Comparison of ENCODE assay signal across 8 cellular contexts in the genomic region with DNA sequence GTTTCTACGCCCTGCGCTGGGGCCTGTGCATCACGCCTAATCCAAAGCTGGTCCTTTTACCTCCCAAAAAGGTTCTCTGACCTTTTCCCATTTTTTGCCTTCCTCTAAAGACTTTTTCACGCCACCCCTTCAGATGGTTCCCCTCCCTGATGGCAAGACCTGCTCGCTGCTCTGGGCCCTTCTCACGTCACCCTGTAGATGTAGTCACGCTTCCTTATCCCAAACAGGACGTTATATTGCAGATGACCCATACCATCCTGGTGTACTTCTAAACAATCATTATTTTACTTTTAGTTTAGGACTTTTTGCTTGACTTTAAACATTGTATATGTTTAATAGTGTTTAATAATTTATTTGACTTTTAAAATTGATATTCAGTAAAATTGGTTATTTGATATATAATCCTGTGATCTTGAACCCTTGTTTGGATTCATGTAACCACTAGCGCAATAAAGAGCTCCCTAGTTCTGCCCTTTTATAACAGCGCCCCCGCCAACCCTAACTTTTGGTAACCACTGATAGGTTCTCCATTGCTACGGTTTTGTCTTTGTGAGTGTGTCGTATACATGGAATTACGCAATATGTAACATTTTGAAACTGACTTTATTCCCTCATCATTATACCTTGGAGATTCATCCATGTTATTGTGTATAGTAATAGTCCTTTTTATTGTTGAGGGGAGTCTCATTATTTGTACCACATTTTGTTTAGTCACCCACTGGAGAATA. TPM values are rescaled to one million over a fixed set of nuclear protein-coding genes. Genes with fewer than 3 reads are reported as not detected.
DNase-seq lines count a peak whose midpoint lies in the region; ATAC-seq and TF ChIP-seq lines count a peak whose summit lies in the region.

No MANE protein-coding gene starts in this region.

- intact Hi-C loops in Caco-2 (cut with micrococcal nuclease; ENCODE audit: unreplicated experiment) = loop anchor here (5.0 kb wide), 1 partner anchor 161 kb away; a partner anchor contains a TSS
- intact Hi-C loops in lower lobe of right lung (cut with DNase I) = no loop called here
- intact Hi-C loops in upper lobe of right lung (cut with DNase I) = no loop called here

- no peak for TF ChIP-seq CTCF in Caco-2 (IDR thresholded peaks at IDR 0.05; ENCODE audit: insufficient read depth in 1 of 2, low read depth in 1 of 2, low read length in 1 of 2, severe bottlenecking in 1 of 2, unreplicated experiment in 1 of 2)
- TF ChIP-seq CTCF in brain (conservative IDR thresholded peaks at IDR 0.05) = no peak
- TF ChIP-seq CTCF in lower lobe of right lung (IDR thresholded peaks at IDR 0.05) = no peak
- TF ChIP-seq CTCF in upper lobe of right lung (IDR thresholded peaks at IDR 0.05) = no peak

- H3K9me3 ChIP-seq in Caco-2 = no peaks in the 10 kb centered on the region
- no peaks in the 10 kb centered on the region for H3K9me3 ChIP-seq in lower lobe of right lung
- H3K9me3 ChIP-seq in upper lobe of right lung = no peaks in the 10 kb centered on the region

- no peaks in the 10 kb centered on the region for H3K36me3 ChIP-seq in Caco-2 (ENCODE audit: control insufficient read depth, insufficient read depth, low read length)
- no peaks in the 10 kb centered on the region for H3K36me3 ChIP-seq in lower lobe of right lung
- H3K36me3 ChIP-seq in upper lobe of right lung = no peaks in the 10 kb centered on the region

- H3K4me1 ChIP-seq in Caco-2 (no peaks in the 10 kb centered on the region; the same call in 1 of the 2 replicates), lower lobe of right lung (peaks cover 5% of the 10 kb centered on the region), upper lobe of right lung (peaks cover 7% of the 10 kb centered on the region)

- H3K9me3 Mint-ChIP-seq in Caco-2 (ENCODE audit: unreplicated experiment) (no peaks in the 10 kb centered on the region), brain (peaks cover 0 to 16% (median 0%) of the 10 kb centered on the region in 5 experiments)

- BruUV-seq in Caco-2 (replicated peaks; lab: Mats Ljungman, UMichigan) = no TSS peak

- POLR2A ChIA-PET in Caco-2 (lab: Charles Lee) = no interaction called here

- H3K27me3 Mint-ChIP-seq in Caco-2 (ENCODE audit: insufficient read depth, unreplicated experiment) = peaks cover 18% of the 10 kb centered on the region
- H3K27me3 Mint-ChIP-seq in brain = peaks cover 20% of the 10 kb centered on the region

- TF ChIP-seq RAD21 in Ishikawa (IDR thresholded peaks at IDR 0.05; ENCODE audit: low read depth) = no peak

- H3K4me1 Mint-ChIP-seq in Caco-2 (ENCODE audit: low read depth, unreplicated experiment) (peaks cover 6% of the 10 kb centered on the region), brain (peaks cover 28% of the 10 kb centered on the region)

- H3K4me3 Mint-ChIP-seq in Caco-2 (ENCODE audit: unreplicated experiment) (peak overlapping the region; percentile 97), brain (peak overlapping the region; percentile 87 to 96 (median 89))

- H3K36me3 Mint-ChIP-seq in Caco-2 (ENCODE audit: insufficient read depth, unreplicated experiment) (peaks cover 9% of the 10 kb centered on the region), brain (no peaks in the 10 kb centered on the region)

- ATAC-seq in lower lobe of right lung = peak; percentile 14 to 54
- ATAC-seq in upper lobe of right lung = peak; percentile 1
- ATAC-seq in HG02610 (IDR thresholded peaks at IDR 0.05; ENCODE audit: unreplicated experiment) = no peak
- ATAC-seq in HG03095 (IDR thresholded peaks at IDR 0.05; ENCODE audit: unreplicated experiment) = no peak

- H3K27me3 ChIP-seq in Caco-2 (replicated peaks; ENCODE audit: control insufficient read depth, insufficient read depth, low read length) (no peaks in the 10 kb centered on the region), lower lobe of right lung (ENCODE audit: low read depth) (no peaks in the 10 kb centered on the region), upper lobe of right lung (no peaks in the 10 kb centered on the region)

- peak overlapping the region; percentile 74 for H3K27ac Mint-ChIP-seq in Caco-2 (ENCODE audit: unreplicated experiment)
- peak overlapping the region; percentile 82 to 94 (median 86) for H3K27ac Mint-ChIP-seq in brain

- TF ChIP-seq EP300 in Ishikawa (IDR thresholded peaks at IDR 0.05; ENCODE audit: borderline replicate concordance) = no peak

- H3K4me3 ChIP-seq in Caco-2 (ENCODE audit: low read depth, low read length) (peak overlapping the region; percentile 60), lower lobe of right lung (peak overlapping the region; percentile 63), upper lobe of right lung (peak overlapping the region; percentile 63)

- in situ Hi-C loops in KBM-7 (cut with MboI; ENCODE audit: low pct_unique_long_range_greater_than_20kb, low sequenced_read_pairs) = no loop called here

- DNase-seq in Caco-2 (no peak), lower lobe of right lung (no peak), upper lobe of right lung (no peak), KBM-7 (no peak)

- peak overlapping the region; percentile 67 for H3K27ac ChIP-seq in lower lobe of right lung
- H3K27ac ChIP-seq in upper lobe of right lung = peak overlapping the region; percentile 70

- CTCF ChIA-PET in Caco-2 (lab: Charles Lee) = no interaction called here

TF ChIP-seq in Ishikawa, 13 proteins besides CTCF, POLR2A, EP300 and RAD21:
- TF ChIP-seq CEBPB (IDR thresholded peaks at IDR 0.05) (peak; percentile 55; the same call in 1 of the 2 replicates), CREB1 (IDR thresholded peaks at IDR 0.05; ENCODE audit: low read depth) (no peak)

RNA-seq across cellular contexts. Expression of a gene that starts 0.8 kb away (rescaled TPM):
- total RNA-seq in Caco-2 (2022) (0.18 TPM in 1 of 2 replicates, not detected in the other), lower lobe of right lung (2.2 TPM), upper lobe of right lung (2.8 TPM)
- polyA plus RNA-seq in brain (ENCODE audit: insufficient read depth, low read depth, low replicate concordance) = 9.7 TPM

Comparison
In these comparisons a context has a peak if more than half of its experiments do, and no peak if none do; other contexts are left out.
1. ATAC-seq: peak in lower lobe of right lung (2 of 2) and upper lobe of right lung (single experiment); none in HG02610 (single experiment) and HG03095 (single experiment).
2. Peak in every context shown above with its lines, with median percentiles within 50 percentile points of each other: H3K4me3 ChIP-seq.